Comparison of ENCODE assay signal across 1 cellular context in genomic region chr6:44251576-44252524, GRCh38.
TF ChIP-seq lines count a peak whose summit lies in the region.

No MANE protein-coding gene starts in this region.

TF ChIP-seq in PFSK-1, 5 proteins besides CTCF, POLR2A, EP300 and RAD21 (continued from another document):
- TF ChIP-seq FOXP2 (optimal IDR thresholded peaks at IDR 0.05; ENCODE audit: borderline replicate concordance, extremely low read depth, extremely low read length, insufficient read depth) (no peak), REST (IDR thresholded peaks at IDR 0.05; ENCODE audit: insufficient read depth in 1 of 2, low read depth in 2 of 2, low read length in 2 of 2) (no peak)
